Comparison of ENCODE assay signal across 29 cellular contexts in the genomic region with DNA sequence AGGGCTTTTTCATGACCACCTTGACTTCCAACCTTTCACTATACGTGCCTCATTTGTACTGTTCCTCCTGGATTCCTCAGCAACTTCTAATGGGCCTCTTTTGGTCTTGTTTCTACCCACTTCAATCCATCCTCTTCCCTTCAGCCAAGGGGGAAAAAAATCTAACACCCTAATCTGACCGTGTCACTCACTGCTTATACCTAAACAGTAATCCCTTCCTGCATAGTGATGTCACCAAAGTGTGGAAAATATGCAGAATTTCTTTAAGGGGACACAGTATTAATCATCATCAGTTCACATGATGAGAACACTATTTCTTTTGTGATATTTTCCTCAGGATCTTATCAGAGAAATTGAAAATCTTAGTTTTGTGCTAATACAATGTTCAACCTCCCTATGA.
"Had no signal": no experiment of that assay in that cellular context is flagged by ENCODE, and none has a peak within 500 bp of the region (broad histone marks: within the 10 kb centered on the region; RNA-seq: fewer than 3 reads in every experiment).

No MANE protein-coding gene starts in this region.

- H3K27ac ChIP-seq: brain microvascular endothelial cell, pancreas, prostate gland, SJCRH30, thoracic aorta, uterus had no signal

- H3K4me1 Mint-ChIP-seq: neural crest cell, WTC11 had no signal

- FAIRE-seq: endothelial cell of umbilical vein, keratinocyte, pancreas had no signal

- H3K9me3 ChIP-seq: ascending aorta, pancreas, prostate gland, SJCRH30, thoracic aorta, uterus had no signal

- H3K27ac Mint-ChIP-seq: naive thymus-derived CD4-positive, alpha-beta T cell; WTC11 had no signal

- H3K4me1 ChIP-seq: ascending aorta, pancreas, prostate gland, SJCRH30, uterus had no signal

- H3K4me3 Mint-ChIP-seq: naive thymus-derived CD4-positive, alpha-beta T cell; neural crest cell; WTC11 had no signal

- H3K4me3 ChIP-seq: ascending aorta, pancreas, prostate gland, SJCRH30, thoracic aorta, uterus had no signal

- DNase-seq: activated CD4-positive, alpha-beta T cell treated with anti-CD3 and anti-CD28 coated beads for 1 hour; activated CD4-positive, alpha-beta T cell treated with anti-CD3 and anti-CD28 coated beads, Interleukin-2, amount 50 U/mL, for 48 hours; activated CD8-positive, alpha-beta memory T cell treated with anti-CD3 and anti-CD28 coated beads, Interleukin-2, amount 50 U/mL, for 48 hours; activated effector memory CD4-positive, alpha-beta T cell treated with anti-CD3 and anti-CD28 coated beads, Interleukin-2, amount 50 U/mL, for 16 hours; brain microvascular endothelial cell; cortex of kidney; foreskin fibroblast; head of caudate nucleus; hippocampal formation; left cardiac atrium; midbrain; naive thymus-derived CD4-positive, alpha-beta T cell; nucleus accumbens; pancreas; retina; SJCRH30; stimulated activated CD4-positive, alpha-beta T cell treated with anti-CD3 and anti-CD28 coated beads, Interleukin-15, amount 100 ng/mL, for 24 hours; stimulated activated CD4-positive, alpha-beta T cell treated with anti-CD3 and anti-CD28 coated beads, Interleukin-2, amount 100 ng/mL, for 24 hours; stimulated activated naive CD4-positive, alpha-beta T cell; T-helper 2 cell; trophoblast cell; uterus had no signal

- H3K36me3 ChIP-seq: ascending aorta, brain microvascular endothelial cell, pancreas, prostate gland, SJCRH30, thoracic aorta, uterus had no signal

- H3K36me3 Mint-ChIP-seq: naive thymus-derived CD4-positive, alpha-beta T cell; WTC11 had no signal

- ATAC-seq: left cardiac atrium; naive thymus-derived CD4-positive, alpha-beta T cell; pancreas; WTC11 had no signal

- H3K27me3 ChIP-seq: ascending aorta, brain microvascular endothelial cell, pancreas, uterus had no signal

- H3K9me3 Mint-ChIP-seq: neural crest cell had no signal
